Comparison of ENCODE assay signal across 1 cellular context in genomic region chr4:83626245-83626843, GRCh38.
TF ChIP-seq lines count a peak whose summit lies in the region.

No MANE protein-coding gene starts in this region.

TF ChIP-seq in GM23338, 12 proteins besides CTCF, POLR2A, EP300 and RAD21 (continued from another document):
- TF ChIP-seq REST (IDR thresholded peaks at IDR 0.05; ENCODE audit: unreplicated experiment) (no peak), ZNF331 (CRISPR knock-in tag; IDR thresholded peaks at IDR 0.05; ENCODE audit: low read depth) (no peak), NANOG (IDR thresholded peaks at IDR 0.05; ENCODE audit: borderline replicate concordance) (no peak), ETS1 (IDR thresholded peaks at IDR 0.05) (no peak), EZH2phosphoT487 (IDR thresholded peaks at IDR 0.05; ENCODE audit: unreplicated experiment) (no peak), JUNB (IDR thresholded peaks at IDR 0.05; ENCODE audit: unreplicated experiment) (no peak)
